In genomic region chr16:17607075-17607509, GRCh38 we compare ENCODE assay signal across 22 cellular contexts.
DNase-seq lines count a peak whose midpoint lies in the region; ATAC-seq and TF ChIP-seq lines count a peak whose summit lies in the region.
"Had no signal": no experiment of that assay in that cellular context is flagged by ENCODE, and none has a peak within 500 bp of the region (broad histone marks: within the 10 kb centered on the region; RNA-seq: fewer than 3 reads in every experiment).

No MANE protein-coding gene starts in this region.

- H3K9me2 ChIP-seq in SK-N-SH: no peaks in the 10 kb centered on the region

- CTCF ChIA-PET in activated CD8-positive, alpha-beta memory T cell treated with anti-CD3 and anti-CD28 coated beads, Interleukin-2, amount 10 ng/mL, durations not matched to agents 7 days and 5 days (lab: Charles Lee): interaction anchor here (1.4 kb wide), 1 partner anchor 28 kb away, joined by 4 read pairs; no protein-coding TSS in a partner anchor
- CTCF ChIA-PET in SK-N-SH (lab: Yijun Ruan, JAX): interaction anchor here (0.6 to 2.6 kb wide), 13 partner anchors 27 to 365 kb away, joined by 3 to 9 read pairs (median 6); no protein-coding TSS in a partner anchor

- H3K4me3 Mint-ChIP-seq in activated CD8-positive, alpha-beta memory T cell treated with anti-CD3 and anti-CD28 coated beads, Interleukin-2, amount 10 ng/mL, durations not matched to agents 7 days and 5 days: no peak overlapping the region
- H3K4me3 Mint-ChIP-seq in glutamatergic neuron (ENCODE audit: unreplicated experiment): peak overlapping the region; percentile 75
- H3K4me3 Mint-ChIP-seq: stimulated activated memory B cell treated with anti-CD40 and anti-IgM and Interleukin-4, amounts not matched to agents 10 μg/mL and 1 μg/mL and 100 μg/mL, for 72 hours; WTC11 had no signal

- no peaks in the 10 kb centered on the region for H3K36me3 ChIP-seq in SK-N-SH (replicated peaks in 1 of 2; ENCODE audit: control insufficient read depth in 1 of 2, insufficient read depth in 2 of 2, low read length in 1 of 2)
- H3K36me3 ChIP-seq in smooth muscle cell (ENCODE audit: low read depth): no peaks in the 10 kb centered on the region
- H3K36me3 ChIP-seq: BE2C, brain microvascular endothelial cell, spleen, uterus had no signal

- WGBS in SK-N-SH (ENCODE audit: low lambda C conversion rate): 15% methylated on average over 4 of the region's 4 CpGs
- 51% methylated on average over 4 of the region's 4 CpGs for WGBS in smooth muscle cell (ENCODE audit: low lambda C conversion rate)

- TF ChIP-seq EP300 in SK-N-SH (IDR thresholded peaks at IDR 0.05; ENCODE audit: borderline replicate concordance in 1 of 2, low read depth in 1 of 2, low read length in 1 of 2): peak in 1 of 2 experiments; percentile 96; a peak in 2 of 4 replicates

- H3K4me2 ChIP-seq in SK-N-SH (no peak overlapping the region), smooth muscle cell (peak overlapping the region; percentile 23)

- DNase-seq in activated CD8-positive, alpha-beta memory T cell treated with anti-CD3 and anti-CD28 coated beads, Interleukin-2, amount 10 ng/mL, durations not matched to agents 7 days and 5 days: peak; percentile 49
- no peak for DNase-seq in activated CD8-positive, alpha-beta memory T cell treated with anti-CD3 and anti-CD28 coated beads, Interleukin-2, amount 50 U/mL, for 48 hours
- DNase-seq in SK-N-SH: peak; percentile 47
- peak; percentile 27 for DNase-seq in glutamatergic neuron
- DNase-seq in smooth muscle cell (lab: John Stamatoyannopoulos, UW; ENCODE audit: unreplicated experiment): no peak
- DNase-seq in COLO668 (lab: John Stamatoyannopoulos, UW; ENCODE audit: unreplicated experiment): no peak
- no peak for DNase-seq in cortex of kidney (lab: John Stamatoyannopoulos, UW)
- DNase-seq: activated CD4-positive, alpha-beta T cell treated with anti-CD3 and anti-CD28 coated beads, Interleukin-2, amount 50 U/mL, for 4 hours; activated effector memory CD4-positive, alpha-beta T cell treated with anti-CD3 and anti-CD28 coated beads, Interleukin-2, amount 50 U/mL, for 16 hours; brain microvascular endothelial cell; head of caudate nucleus; NCI-H2081 treated with DMSO at 0.1 percent for 48 hours; spleen; stimulated activated CD4-positive, alpha-beta T cell treated with anti-CD3 and anti-CD28 coated beads, Interleukin-2, amount 100 ng/mL, for 48 hours; T-helper 9 cell; uterus had no signal

- POLR2A ChIA-PET in SK-N-SH (lab: Yijun Ruan, JAX): interaction anchor here (0.6 to 2.4 kb wide), 10 partner anchors 15 to 366 kb away, joined by 3 to 11 read pairs (median 7); no protein-coding TSS in a partner anchor

- H3K27ac Mint-ChIP-seq in activated CD8-positive, alpha-beta memory T cell treated with anti-CD3 and anti-CD28 coated beads, Interleukin-2, amount 10 ng/mL, durations not matched to agents 7 days and 5 days: no peak overlapping the region
- peak overlapping the region; percentile 97 for H3K27ac Mint-ChIP-seq in glutamatergic neuron (ENCODE audit: unreplicated experiment)
- H3K27ac Mint-ChIP-seq: stimulated activated memory B cell treated with anti-CD40 and anti-IgM and Interleukin-4, amounts not matched to agents 10 μg/mL and 1 μg/mL and 100 μg/mL, for 72 hours; WTC11 had no signal

- H3K4me1 ChIP-seq in SK-N-SH (ENCODE audit: control insufficient read depth in 1 of 2, insufficient read depth in 2 of 2, low read depth in 1 of 2, low read length in 1 of 2) (peaks cover 5 to 26% of the 10 kb centered on the region in 2 experiments; a peak in 3 of 4 replicates), smooth muscle cell (ENCODE audit: low read depth) (peaks cover 10% of the 10 kb centered on the region)
- H3K4me1 ChIP-seq: BE2C, uterus had no signal

- H3K9me3 ChIP-seq in SK-N-SH (no peaks in the 10 kb centered on the region), smooth muscle cell (replicated peaks; ENCODE audit: low read depth) (no peaks in the 10 kb centered on the region)
- H3K9me3 ChIP-seq: BE2C, spleen, uterus had no signal

- peaks cover 2% of the 10 kb centered on the region for H3K9me3 Mint-ChIP-seq in activated CD8-positive, alpha-beta memory T cell treated with anti-CD3 and anti-CD28 coated beads, Interleukin-2, amount 10 ng/mL, durations not matched to agents 7 days and 5 days (ENCODE audit: low read depth)
- peaks cover 30% of the 10 kb centered on the region for H3K9me3 Mint-ChIP-seq in glutamatergic neuron (ENCODE audit: unreplicated experiment)
- H3K9me3 Mint-ChIP-seq: stimulated activated memory B cell treated with anti-CD40 and anti-IgM and Interleukin-4, amounts not matched to agents 10 μg/mL and 1 μg/mL and 100 μg/mL, for 72 hours; WTC11 had no signal

- H3K79me2 ChIP-seq in SK-N-SH (ENCODE audit: insufficient read depth): no peaks in the 10 kb centered on the region
- no peaks in the 10 kb centered on the region for H3K79me2 ChIP-seq in smooth muscle cell (ENCODE audit: low read depth)

- peaks cover 9% of the 10 kb centered on the region for H3K27me3 Mint-ChIP-seq in activated CD8-positive, alpha-beta memory T cell treated with anti-CD3 and anti-CD28 coated beads, Interleukin-2, amount 10 ng/mL, durations not matched to agents 7 days and 5 days
- peaks cover 5% of the 10 kb centered on the region for H3K27me3 Mint-ChIP-seq in glutamatergic neuron (ENCODE audit: unreplicated experiment)

- peaks cover 26% of the 10 kb centered on the region for H3K4me1 Mint-ChIP-seq in activated CD8-positive, alpha-beta memory T cell treated with anti-CD3 and anti-CD28 coated beads, Interleukin-2, amount 10 ng/mL, durations not matched to agents 7 days and 5 days
- peaks cover 42% of the 10 kb centered on the region for H3K4me1 Mint-ChIP-seq in glutamatergic neuron (ENCODE audit: low read depth, unreplicated experiment)

- no peaks in the 10 kb centered on the region for H3F3A ChIP-seq in SK-N-SH (replicated peaks; ENCODE audit: insufficient read depth)
- H3F3A ChIP-seq in smooth muscle cell (ENCODE audit: low read depth): no peaks in the 10 kb centered on the region

- H2AFZ ChIP-seq in SK-N-SH (ENCODE audit: low read depth): no peak overlapping the region
- H2AFZ ChIP-seq in smooth muscle cell (ENCODE audit: low read depth): no peak overlapping the region

- H3K9ac ChIP-seq in SK-N-SH (no peak overlapping the region), smooth muscle cell (ENCODE audit: low read depth) (no peak overlapping the region)

- H3K36me3 Mint-ChIP-seq in activated CD8-positive, alpha-beta memory T cell treated with anti-CD3 and anti-CD28 coated beads, Interleukin-2, amount 10 ng/mL, durations not matched to agents 7 days and 5 days: no peaks in the 10 kb centered on the region
- peaks cover 5% of the 10 kb centered on the region for H3K36me3 Mint-ChIP-seq in glutamatergic neuron (ENCODE audit: unreplicated experiment)
- H3K36me3 Mint-ChIP-seq: stimulated activated memory B cell treated with anti-CD40 and anti-IgM and Interleukin-4, amounts not matched to agents 10 μg/mL and 1 μg/mL and 100 μg/mL, for 72 hours; WTC11 had no signal

- peak; percentile 53 for ATAC-seq in activated CD8-positive, alpha-beta memory T cell treated with anti-CD3 and anti-CD28 coated beads, Interleukin-2, amount 10 ng/mL, durations not matched to agents 7 days and 5 days
- ATAC-seq in HG02938 (IDR thresholded peaks at IDR 0.05; ENCODE audit: unreplicated experiment): no peak
- ATAC-seq: stimulated activated memory B cell treated with anti-CD40 and anti-IgM and Interleukin-4, amounts not matched to agents 10 μg/mL and 1 μg/mL and 100 μg/mL, for 72 hours; WTC11 had no signal

- H3K4me3 ChIP-seq in SK-N-SH (ENCODE audit: low read depth in 2 of 2, low read length in 1 of 2) (no peak overlapping the region), smooth muscle cell (no peak overlapping the region)
- H3K4me3 ChIP-seq: lung, spleen, uterus had no signal

- peak overlapping the region in 1 of 2 experiments; percentile 99; a peak in 2 of 4 replicates for H3K27ac ChIP-seq in SK-N-SH (ENCODE audit: low read depth in 2 of 2, low read length in 1 of 2)
- no peak overlapping the region for H3K27ac ChIP-seq in smooth muscle cell (ENCODE audit: low read depth)
- H3K27ac ChIP-seq: brain microvascular endothelial cell, epithelial cell of prostate, spleen, uterus had no signal

- no peaks in the 10 kb centered on the region for H4K20me1 ChIP-seq in SK-N-SH (ENCODE audit: insufficient read depth)
- H4K20me1 ChIP-seq in smooth muscle cell (ENCODE audit: low read depth): no peaks in the 10 kb centered on the region

- TF ChIP-seq CTCF in SK-N-SH (IDR thresholded peaks at IDR 0.05): no peak
- no peak for TF ChIP-seq CTCF in glutamatergic neuron (IDR thresholded peaks at IDR 0.05; ENCODE audit: partially characterized antibody, unreplicated experiment)
- no peak for TF ChIP-seq CTCF in smooth muscle cell (IDR thresholded peaks at IDR 0.05; ENCODE audit: borderline replicate concordance, insufficient read depth, poor library complexity, severe bottlenecking)

- H3K27me3 ChIP-seq in SK-N-SH (ENCODE audit: insufficient read depth): no peaks in the 10 kb centered on the region
- H3K27me3 ChIP-seq in smooth muscle cell (ENCODE audit: low read depth): no peaks in the 10 kb centered on the region
- H3K27me3 ChIP-seq: BE2C, brain microvascular endothelial cell, uterus had no signal

- TF ChIP-seq RAD21 in SK-N-SH (IDR thresholded peaks at IDR 0.05; ENCODE audit: low read length): peak; percentile 38

TF ChIP-seq in SK-N-SH, 30 proteins besides CTCF, POLR2A, EP300 and RAD21 (continues in another document):
- TF ChIP-seq FOSL2 (IDR thresholded peaks at IDR 0.05; ENCODE audit: borderline replicate concordance, low read depth) (no peak), MAX (IDR thresholded peaks at IDR 0.05; ENCODE audit: low read depth) (no peak), CHD2 (IDR thresholded peaks at IDR 0.05; ENCODE audit: low read length, partially characterized antibody) (peak; percentile 78), RFX5 (IDR thresholded peaks at IDR 0.05; ENCODE audit: low read length) (no peak), ELF1 (IDR thresholded peaks at IDR 0.05) (no peak), TAF1 (IDR thresholded peaks at IDR 0.05; ENCODE audit: borderline replicate concordance, low read depth, low read length) (no peak)

Comparison
In these comparisons a context has a peak if more than half of its experiments do, and no peak if none do; other contexts are left out.
1. DNase-seq: peak in activated CD8-positive, alpha-beta memory T cell treated with anti-CD3 and anti-CD28 coated beads, Interleukin-2, amount 10 ng/mL, durations not matched to agents 7 days and 5 days (single experiment), SK-N-SH (single experiment) and glutamatergic neuron (single experiment); none in activated CD8-positive, alpha-beta memory T cell treated with anti-CD3 and anti-CD28 coated beads, Interleukin-2, amount 50 U/mL, for 48 hours (single experiment), smooth muscle cell (single experiment), COLO668 (single experiment) and cortex of kidney (single experiment).